Comparison of ENCODE assay signal across 13 cellular contexts in genomic region chr22:25113316-25113721, GRCh38.
DNase-seq lines count a peak whose midpoint lies in the region; ATAC-seq and TF ChIP-seq lines count a peak whose summit lies in the region.
"Had no signal": no experiment of that assay in that cellular context is flagged by ENCODE, and none has a peak within 500 bp of the region (broad histone marks: within the 10 kb centered on the region; RNA-seq: fewer than 3 reads in every experiment).

No MANE protein-coding gene starts in this region.

- H3K9me3 Mint-ChIP-seq in nephron: no peaks in the 10 kb centered on the region
- H3K9me3 Mint-ChIP-seq: activated naive CD4-positive, alpha-beta T cell treated with anti-CD3 and anti-CD28 coated beads for 36 hours had no signal

- DNase-seq in ACHN (peak; percentile 22), RWPE2 (ENCODE audit: low spot score) (peak; percentile 76), UCSD-AML1 (lab: John Stamatoyannopoulos, UW; ENCODE audit: unreplicated experiment) (no peak)
- DNase-seq: activated CD4-positive, alpha-beta T cell treated with anti-CD3 and anti-CD28 coated beads for 36 hours; activated naive CD4-positive, alpha-beta T cell treated with anti-CD3 and anti-CD28 coated beads for 36 hours; effector CD8-positive, alpha-beta T cell; GM23248; NCI-H2227 treated with DMSO at 0.1 percent for 48 hours had no signal

- no peaks in the 10 kb centered on the region for H3K27me3 ChIP-seq in RWPE2 (ENCODE audit: insufficient read depth, poor library complexity, severe bottlenecking)

- H3K4me1 Mint-ChIP-seq in nephron: peaks cover 52% of the 10 kb centered on the region

- H3K9me3 ChIP-seq in RWPE2 (ENCODE audit: severe bottlenecking): no peaks in the 10 kb centered on the region

- peak overlapping the region; percentile 78 for H3K27ac ChIP-seq in RWPE2 (ENCODE audit: poor library complexity, severe bottlenecking)
- H3K27ac ChIP-seq: GM23248 had no signal

- peak overlapping the region; percentile 86 to 91 (median 88) for H3K4me3 Mint-ChIP-seq in nephron
- H3K4me3 Mint-ChIP-seq: activated CD4-positive, alpha-beta T cell treated with anti-CD3 and anti-CD28 coated beads for 36 hours; activated naive CD4-positive, alpha-beta T cell treated with anti-CD3 and anti-CD28 coated beads for 36 hours had no signal

- peak overlapping the region; percentile 86 to 94 (median 94) for H3K27ac Mint-ChIP-seq in nephron
- H3K27ac Mint-ChIP-seq: activated CD4-positive, alpha-beta T cell treated with anti-CD3 and anti-CD28 coated beads for 36 hours; activated naive CD4-positive, alpha-beta T cell treated with anti-CD3 and anti-CD28 coated beads for 36 hours had no signal

- TF ChIP-seq CTCF in RWPE2 (IDR thresholded peaks at IDR 0.05; ENCODE audit: poor library complexity, severe bottlenecking) (no peak), nephron (IDR thresholded peaks at IDR 0.05; ENCODE audit: unreplicated experiment in 3 of 3) (no peak)

- peaks cover 37% of the 10 kb centered on the region for H3K4me1 ChIP-seq in RWPE2 (ENCODE audit: insufficient read depth, poor library complexity, severe bottlenecking)

- H3K4me3 ChIP-seq in RWPE2 (ENCODE audit: severe bottlenecking): no peak overlapping the region
- H3K4me3 ChIP-seq: GM23248 had no signal

- H3K36me3 Mint-ChIP-seq in nephron (ENCODE audit: low read depth): no peaks in the 10 kb centered on the region

- in situ Hi-C loops in ACHN (cut with HindIII; ENCODE audit: low pct_ligation_motif_present, low pct_unique_long_range_greater_than_20kb, low sequenced_read_pairs): no loop called here

- H3K27me3 Mint-ChIP-seq in nephron (ENCODE audit: low read depth): peaks cover 4% of the 10 kb centered on the region
- H3K27me3 Mint-ChIP-seq: activated CD4-positive, alpha-beta T cell treated with anti-CD3 and anti-CD28 coated beads for 36 hours had no signal

- ATAC-seq in RWPE2 (ENCODE audit: low read depth): peak; percentile 11; the same call in 2 of the 3 replicates
- peak; percentile 40 for ATAC-seq in esophagus mucosa
- ATAC-seq in HG02678 (IDR thresholded peaks at IDR 0.05; ENCODE audit: unreplicated experiment): no peak
- no peak for ATAC-seq in HG03196 (IDR thresholded peaks at IDR 0.05; ENCODE audit: unreplicated experiment)
- ATAC-seq in HG02571 (IDR thresholded peaks at IDR 0.05; ENCODE audit: unreplicated experiment): no peak
- ATAC-seq: activated CD4-positive, alpha-beta T cell treated with anti-CD3 and anti-CD28 coated beads for 36 hours had no signal

- H3K36me3 ChIP-seq in RWPE2 (ENCODE audit: low read depth): peaks cover 9% of the 10 kb centered on the region; the same call in 1 of the 2 replicates

Comparison
In these comparisons a context has a peak if more than half of its experiments do, and no peak if none do; other contexts are left out.
1. ATAC-seq: peak in RWPE2 (single experiment) and esophagus mucosa (single experiment); none in HG02678 (single experiment), HG03196 (single experiment) and HG02571 (single experiment).